In genomic region chr7:1599571-1600395, GRCh38 we compare ENCODE assay signal across 29 cellular contexts. TPM values are rescaled to one million over a fixed set of nuclear protein-coding genes. Genes with fewer than 3 reads are reported as not detected.
"Had no signal": no experiment of that assay in that cellular context is flagged by ENCODE, and none has a peak within 500 bp of the region (broad histone marks: within the 10 kb centered on the region; RNA-seq: fewer than 3 reads in every experiment).

No MANE protein-coding gene starts in this region.

- H3K4me1 Mint-ChIP-seq: endodermal cell; natural killer cell; stimulated activated naive CD8-positive, alpha-beta T cell treated with anti-CD3 and anti-CD28 coated beads, Interleukin-15, amount 100 ng/mL, for 72 hours had no signal

- ATAC-seq: esophagus mucosa; gastrocnemius medialis; left ventricle myocardium superior; lower lobe of right lung; natural killer cell; stimulated activated naive CD8-positive, alpha-beta T cell treated with anti-CD3 and anti-CD28 coated beads, Interleukin-15, amount 100 ng/mL, for 72 hours; upper lobe of right lung had no signal

- H3K36me3 ChIP-seq: colonic mucosa, gastrocnemius medialis, lower lobe of right lung, neutrophil, prostate gland, right atrium auricular region, suprapubic skin, transverse colon, upper lobe of right lung, vagina had no signal

- H3K9me3 ChIP-seq: colonic mucosa, gastrocnemius medialis, lower lobe of right lung, neutrophil, prostate gland, right atrium auricular region, suprapubic skin, transverse colon, upper lobe of right lung, vagina had no signal

- DNase-seq: colonic mucosa; effector CD8-positive, alpha-beta T cell; endodermal cell; foreskin fibroblast; gastrocnemius medialis; head of caudate nucleus; left ventricle myocardium superior; lower lobe of right lung; natural killer cell; stimulated activated CD4-positive, alpha-beta T cell treated with anti-CD3 and anti-CD28 coated beads, Interleukin-15, amount 100 ng/mL, for 24 hours; stimulated activated CD4-positive, alpha-beta T cell treated with anti-CD3 and anti-CD28 coated beads, Interleukin-2, amount 100 ng/mL, for 48 hours; stimulated activated CD8-positive, alpha-beta memory T cell treated with anti-CD3 and anti-CD28 coated beads, Interleukin-4, amount 100 ng/mL, for 48 hours; stimulated activated naive CD4-positive, alpha-beta T cell; stimulated activated naive CD8-positive, alpha-beta T cell treated with anti-CD3 and anti-CD28 coated beads, Interleukin-15, amount 100 ng/mL, for 72 hours; transverse colon; upper lobe of right lung had no signal

- H3K4me3 Mint-ChIP-seq: dendritic cell treated with granulocyte-macrophage colony-stimulating factor and Interleukin-4, amounts not matched to agents 40 ng/mL and 50 ng/mL, for 4 days; endodermal cell; natural killer cell; stimulated activated naive CD8-positive, alpha-beta T cell treated with anti-CD3 and anti-CD28 coated beads, Interleukin-15, amount 100 ng/mL, for 72 hours had no signal

- H3K4me3 ChIP-seq: colonic mucosa, gastrocnemius medialis, lower lobe of right lung, prostate gland, right atrium auricular region, skin epidermis, suprapubic skin, transverse colon, upper lobe of right lung, vagina had no signal

- H3K36me3 Mint-ChIP-seq: natural killer cell had no signal

- H3K27me3 ChIP-seq: neutrophil, right atrium auricular region, vagina had no signal

- H2AFZ ChIP-seq: parathyroid adenoma had no signal

- FAIRE-seq: keratinocyte had no signal

- H3K27ac ChIP-seq: colonic mucosa, epithelial cell of prostate, gastrocnemius medialis, lower lobe of right lung, neutrophil, parathyroid adenoma, prostate gland, right atrium auricular region, skin epidermis, suprapubic skin, transverse colon, upper lobe of right lung, vagina had no signal

- H3K27ac Mint-ChIP-seq: dendritic cell treated with granulocyte-macrophage colony-stimulating factor and Interleukin-4, amounts not matched to agents 40 ng/mL and 50 ng/mL, for 4 days; endodermal cell; natural killer cell; stimulated activated naive CD8-positive, alpha-beta T cell treated with anti-CD3 and anti-CD28 coated beads, Interleukin-15, amount 100 ng/mL, for 72 hours had no signal

- H3K9me3 Mint-ChIP-seq: natural killer cell had no signal

- H3K9ac ChIP-seq: parathyroid adenoma had no signal

- H3K79me2 ChIP-seq: parathyroid adenoma had no signal

- H3K4me1 ChIP-seq: colonic mucosa, gastrocnemius medialis, lower lobe of right lung, parathyroid adenoma, prostate gland, right atrium auricular region, suprapubic skin, transverse colon, upper lobe of right lung, vagina had no signal

RNA-seq across cellular contexts. Expression of gene TMEM184A, which starts 43.8 kb away (rescaled TPM):
- total RNA-seq: mononuclear cell had no signal
- polyA plus RNA-seq: neural cell had no signal
